Comparison of ENCODE assay signal across 8 cellular contexts in the genomic region with DNA sequence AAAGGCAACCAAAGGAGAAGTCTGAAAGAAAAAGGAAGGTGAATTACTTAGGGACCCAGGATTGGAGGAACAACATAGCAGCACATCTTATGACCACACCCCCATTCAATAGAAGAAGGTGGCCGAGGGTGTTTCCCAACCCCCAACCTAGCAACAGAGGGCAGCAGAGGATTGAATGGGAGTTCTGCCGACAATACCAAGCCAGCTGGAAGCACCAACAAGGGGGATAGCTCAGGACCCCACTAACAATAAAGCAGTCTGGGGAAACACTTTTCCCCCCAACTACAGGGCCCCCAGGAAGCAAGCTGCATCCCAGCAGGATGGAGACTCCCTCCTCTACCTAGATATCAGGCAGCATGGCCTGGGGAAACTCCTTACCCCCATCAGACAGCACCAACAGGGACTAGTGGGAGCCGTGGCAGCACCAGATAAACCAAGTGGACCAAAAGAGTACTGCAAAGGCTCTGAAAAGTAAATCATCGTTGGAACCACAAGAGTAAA.
A peak's percentile ranks its signal among the peaks of the same experiment; 100 is the strongest.
DNase-seq lines count a peak whose midpoint lies in the region; ATAC-seq and TF ChIP-seq lines count a peak whose summit lies in the region.

No MANE protein-coding gene starts in this region.

- H3K36me3 Mint-ChIP-seq in CD14-positive monocyte = peaks cover 6 to 19% of the 10 kb centered on the region in 2 donors

- TF ChIP-seq POLR2A in breast epithelium (IDR thresholded peaks at IDR 0.05) = no peak

- ATAC-seq in HG02973 (IDR thresholded peaks at IDR 0.05; ENCODE audit: unreplicated experiment) (no peak), HG03196 (IDR thresholded peaks at IDR 0.05; ENCODE audit: unreplicated experiment) (no peak)

- H3K27me3 Mint-ChIP-seq in CD14-positive monocyte (ENCODE audit: low read depth in 3 of 3) = peaks cover 24 to 46% (median 32%) of the 10 kb centered on the region in 3 donors

- peak overlapping the region in 1 of 2 donors; percentile 44 for H3K4me3 Mint-ChIP-seq in CD14-positive monocyte

- intact Hi-C loops in CD14-positive monocyte (cut with micrococcal nuclease) = no loop called here
- intact Hi-C loops in breast epithelium (cut with DNase I; ENCODE audit: low total_unique reads) = no loop called here
- intact Hi-C loops in tibial artery (cut with DNase I; ENCODE audit: low total_unique reads) = loop anchor here (2.0 to 5.0 kb wide), 3 partner anchors 17 to 77 kb away; no protein-coding TSS in a partner anchor

- H3K4me3 ChIP-seq in breast epithelium (no peak overlapping the region), tibial artery (no peak overlapping the region)

- H3K4me1 ChIP-seq in breast epithelium (peaks cover 12 to 31% of the 10 kb centered on the region in 2 donors), tibial artery (peaks cover 10 to 89% (median 59%) of the 10 kb centered on the region in 4 donors)

- H3K27ac ChIP-seq in breast epithelium (peak overlapping the region; percentile 91 to 96), tibial artery (peak overlapping the region; percentile 86 to 90)

- H3K36me3 ChIP-seq in breast epithelium (no peaks in the 10 kb centered on the region), tibial artery (no peaks in the 10 kb centered on the region)

- no peaks in the 10 kb centered on the region for H3K9me3 ChIP-seq in breast epithelium
- no peaks in the 10 kb centered on the region for H3K9me3 ChIP-seq in tibial artery

- peak; percentile 24 for TF ChIP-seq CTCF in CD14-positive monocyte (IDR thresholded peaks at IDR 0.05)
- peak in 1 of 3 donors; percentile 12 for TF ChIP-seq CTCF in breast epithelium (IDR thresholded peaks at IDR 0.05)
- peak; percentile 19 to 35 for TF ChIP-seq CTCF in tibial artery (IDR thresholded peaks at IDR 0.05)

- H3K4me1 Mint-ChIP-seq in CD14-positive monocyte = peaks cover 30% of the 10 kb centered on the region

- H3K27me3 ChIP-seq in breast epithelium (no peaks in the 10 kb centered on the region), tibial artery (no peaks in the 10 kb centered on the region)

- no peak for DNase-seq in CD14-positive monocyte (ENCODE audit: low spot score)
- DNase-seq in Kasumi-1 (lab: John Stamatoyannopoulos, UW) = peak; percentile 42 to 45
- DNase-seq in breast epithelium (ENCODE audit: low spot score in 2 of 2) = no peak
- peak; percentile 48 for DNase-seq in kidney tubule cell (ENCODE audit: low spot score)
- no peak for DNase-seq in tibial artery
- no peak for DNase-seq in SHP77 treated with DMSO at 0.1 percent for 48 hours (lab: John Stamatoyannopoulos, UW)

- peaks cover 0 to 2% (median 0%) of the 10 kb centered on the region in 7 donors for H3K9me3 Mint-ChIP-seq in CD14-positive monocyte

- peak overlapping the region in 1 of 7 donors; percentile 38 for H3K27ac Mint-ChIP-seq in CD14-positive monocyte

Comparison
In these comparisons a context has a peak if more than half of its experiments do, and no peak if none do; other contexts are left out.
1. DNase-seq: peak in Kasumi-1 (2 of 2) and kidney tubule cell (single experiment); none in CD14-positive monocyte (single experiment), breast epithelium (0 of 2), tibial artery (0 of 2) and SHP77 treated with DMSO at 0.1 percent for 48 hours (single experiment).